Comparison of ENCODE assay signal across 1 cellular context in genomic region chr2:88624477-88624876, GRCh38.
TF ChIP-seq lines count a peak whose summit lies in the region.

No MANE protein-coding gene starts in this region.

TF ChIP-seq in GM12878, 131 proteins besides CTCF, POLR2A, EP300 and RAD21 (continued from another document):
- 0 out of 2 replicates have a peak, but pooled peaks have one; percentile 22 for TF ChIP-seq MAX (IDR thresholded peaks at IDR 0.05; ENCODE audit: low read depth, low read length)
- TF ChIP-seq RAD51 (IDR thresholded peaks at IDR 0.05), result peak; percentile 72
